Comparison of ENCODE assay signal across 1 cellular context in the genomic region with DNA sequence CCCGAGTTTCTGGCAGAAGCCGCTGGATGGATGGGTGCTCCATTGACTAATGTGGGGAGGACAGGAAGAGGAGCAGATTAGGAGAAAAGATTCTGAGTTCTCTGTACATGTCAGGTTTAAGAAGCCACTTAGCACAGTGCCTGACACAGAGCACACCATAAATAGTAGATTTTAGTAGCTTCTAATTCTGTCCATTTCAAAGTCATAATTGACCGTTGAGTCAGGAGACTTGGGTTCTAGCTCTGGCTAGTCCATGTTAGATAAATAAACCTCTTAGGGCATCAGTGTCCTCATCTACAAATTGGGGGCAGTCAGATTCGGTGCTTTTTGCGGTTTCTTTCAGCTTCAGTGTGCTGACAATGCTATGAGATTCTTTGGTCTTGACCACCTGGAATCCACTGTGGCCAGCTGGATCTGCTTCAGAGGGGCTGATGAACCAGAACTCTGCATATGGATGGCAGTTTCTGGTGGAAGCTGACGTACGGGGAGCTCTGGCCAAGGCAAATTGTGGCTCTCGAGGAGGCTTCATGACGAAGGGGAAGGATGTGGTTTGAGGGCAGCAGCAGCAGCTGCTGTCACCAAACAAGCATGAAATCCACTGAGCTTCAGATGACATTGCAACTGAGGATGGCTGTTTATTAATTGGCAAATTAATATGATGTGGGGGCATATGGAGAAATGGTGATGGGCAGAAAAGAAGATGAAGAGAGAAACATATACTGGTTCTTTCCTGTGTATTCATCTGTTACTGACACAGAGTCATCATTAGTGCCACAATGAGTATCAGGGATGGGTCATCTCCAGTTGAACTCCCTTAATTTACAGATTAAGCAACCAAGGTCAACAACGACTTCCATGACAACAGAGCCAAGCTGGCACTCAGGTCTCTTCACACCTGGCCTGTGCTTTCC.
TF ChIP-seq lines count a peak whose summit lies in the region.

No MANE protein-coding gene starts in this region.

TF ChIP-seq in SK-N-SH, 30 proteins besides CTCF, POLR2A, EP300 and RAD21 (continued from another document):
- TF ChIP-seq, protein P1, sequence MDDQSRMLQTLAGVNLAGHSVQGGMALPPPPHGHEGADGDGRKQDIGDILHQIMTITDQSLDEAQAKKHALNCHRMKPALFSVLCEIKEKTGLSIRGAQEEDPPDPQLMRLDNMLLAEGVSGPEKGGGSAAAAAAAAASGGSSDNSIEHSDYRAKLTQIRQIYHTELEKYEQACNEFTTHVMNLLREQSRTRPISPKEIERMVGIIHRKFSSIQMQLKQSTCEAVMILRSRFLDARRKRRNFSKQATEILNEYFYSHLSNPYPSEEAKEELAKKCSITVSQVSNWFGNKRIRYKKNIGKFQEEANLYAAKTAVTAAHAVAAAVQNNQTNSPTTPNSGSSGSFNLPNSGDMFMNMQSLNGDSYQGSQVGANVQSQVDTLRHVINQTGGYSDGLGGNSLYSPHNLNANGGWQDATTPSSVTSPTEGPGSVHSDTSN (IDR thresholded peaks at IDR 0.05): no peak
- no peak for TF ChIP-seq GABPA (IDR thresholded peaks at IDR 0.05; ENCODE audit: low read depth)
- no peak for TF ChIP-seq TAF1 (IDR thresholded peaks at IDR 0.05; ENCODE audit: borderline replicate concordance, low read depth, low read length)
- TF ChIP-seq, protein P2, sequence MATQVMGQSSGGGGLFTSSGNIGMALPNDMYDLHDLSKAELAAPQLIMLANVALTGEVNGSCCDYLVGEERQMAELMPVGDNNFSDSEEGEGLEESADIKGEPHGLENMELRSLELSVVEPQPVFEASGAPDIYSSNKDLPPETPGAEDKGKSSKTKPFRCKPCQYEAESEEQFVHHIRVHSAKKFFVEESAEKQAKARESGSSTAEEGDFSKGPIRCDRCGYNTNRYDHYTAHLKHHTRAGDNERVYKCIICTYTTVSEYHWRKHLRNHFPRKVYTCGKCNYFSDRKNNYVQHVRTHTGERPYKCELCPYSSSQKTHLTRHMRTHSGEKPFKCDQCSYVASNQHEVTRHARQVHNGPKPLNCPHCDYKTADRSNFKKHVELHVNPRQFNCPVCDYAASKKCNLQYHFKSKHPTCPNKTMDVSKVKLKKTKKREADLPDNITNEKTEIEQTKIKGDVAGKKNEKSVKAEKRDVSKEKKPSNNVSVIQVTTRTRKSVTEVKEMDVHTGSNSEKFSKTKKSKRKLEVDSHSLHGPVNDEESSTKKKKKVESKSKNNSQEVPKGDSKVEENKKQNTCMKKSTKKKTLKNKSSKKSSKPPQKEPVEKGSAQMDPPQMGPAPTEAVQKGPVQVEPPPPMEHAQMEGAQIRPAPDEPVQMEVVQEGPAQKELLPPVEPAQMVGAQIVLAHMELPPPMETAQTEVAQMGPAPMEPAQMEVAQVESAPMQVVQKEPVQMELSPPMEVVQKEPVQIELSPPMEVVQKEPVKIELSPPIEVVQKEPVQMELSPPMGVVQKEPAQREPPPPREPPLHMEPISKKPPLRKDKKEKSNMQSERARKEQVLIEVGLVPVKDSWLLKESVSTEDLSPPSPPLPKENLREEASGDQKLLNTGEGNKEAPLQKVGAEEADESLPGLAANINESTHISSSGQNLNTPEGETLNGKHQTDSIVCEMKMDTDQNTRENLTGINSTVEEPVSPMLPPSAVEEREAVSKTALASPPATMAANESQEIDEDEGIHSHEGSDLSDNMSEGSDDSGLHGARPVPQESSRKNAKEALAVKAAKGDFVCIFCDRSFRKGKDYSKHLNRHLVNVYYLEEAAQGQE (IDR thresholded peaks at IDR 0.05; ENCODE audit: low read depth, low read length): no peak
- TF ChIP-seq CHD2 (IDR thresholded peaks at IDR 0.05; ENCODE audit: low read length, partially characterized antibody): no peak
- TF ChIP-seq GATA2 (CRISPR knock-in tag; IDR thresholded peaks at IDR 0.05): no peak
- no peak for TF ChIP-seq FOXJ3 (CRISPR knock-in tag; IDR thresholded peaks at IDR 0.05)
- TF ChIP-seq SMC3 (IDR thresholded peaks at IDR 0.05; ENCODE audit: low read depth, low read length): no peak
- TF ChIP-seq RXRA (IDR thresholded peaks at IDR 0.05; ENCODE audit: borderline replicate concordance, low read depth): no peak
TF ChIP-seq in SK-N-SH: peak in this region for 0.
